8 cellular contexts compared by ENCODE assay signal in genomic region chrX:49040376-49040955, GRCh38. TPM values are rescaled to one million over a fixed set of nuclear protein-coding genes. Genes with fewer than 3 reads are reported as not detected.
A peak's percentile ranks its signal among the peaks of the same experiment; 100 is the strongest.
DNase-seq lines count a peak whose midpoint lies in the region; ATAC-seq and TF ChIP-seq lines count a peak whose summit lies in the region.

No MANE protein-coding gene starts in this region.

- H3K4me1 ChIP-seq in OCI-LY1 (ENCODE audit: insufficient read depth, low read length, severe bottlenecking) (peaks cover 34% of the 10 kb centered on the region), endodermal cell (ENCODE audit: control insufficient read depth, insufficient read depth, low read length) (peaks cover 3% of the 10 kb centered on the region), neural progenitor cell (peaks cover 3% of the 10 kb centered on the region)

- H3K27ac Mint-ChIP-seq in CD14-positive monocyte: peak overlapping the region; percentile 94 to 97 (median 96)
- H3K27ac Mint-ChIP-seq in endodermal cell: peak overlapping the region; percentile 96
- peak overlapping the region; percentile 42 for H3K27ac Mint-ChIP-seq in neural progenitor cell

- H3K4me1 Mint-ChIP-seq in CD14-positive monocyte: peaks cover 44% of the 10 kb centered on the region
- H3K4me1 Mint-ChIP-seq in endodermal cell: peaks cover 18% of the 10 kb centered on the region
- peaks cover 45% of the 10 kb centered on the region for H3K4me1 Mint-ChIP-seq in neural progenitor cell

- H3K4me3 Mint-ChIP-seq in CD14-positive monocyte (peak overlapping the region; percentile 61 to 95), endodermal cell (peak overlapping the region; percentile 83), neural progenitor cell (peak overlapping the region; percentile 94)

- H3K27me3 ChIP-seq in OCI-LY1 (ENCODE audit: insufficient read depth, low read length) (no peaks in the 10 kb centered on the region), endodermal cell (ENCODE audit: control insufficient read depth, insufficient read depth, low read length, poor library complexity, severe bottlenecking) (no peaks in the 10 kb centered on the region), neural progenitor cell (no peaks in the 10 kb centered on the region)

- 13 to 40% methylated on average over 1 to 5 of the region's 7 CpGs for WGBS in endodermal cell (ENCODE audit: insufficient coverage in 1 of 2, insufficient read length in 1 of 2), 2 experiments

- H3K27ac ChIP-seq in OCI-LY1 (ENCODE audit: low read depth, low read length, poor library complexity, severe bottlenecking): peak overlapping the region; percentile 32
- H3K27ac ChIP-seq in endodermal cell (ENCODE audit: low read depth, low read length): peak overlapping the region; percentile 68
- no peak overlapping the region for H3K27ac ChIP-seq in neural progenitor cell

- H3K9me2 ChIP-seq in OCI-LY1 (ENCODE audit: low read depth, low read length): no peaks in the 10 kb centered on the region

- H3K36me3 Mint-ChIP-seq in CD14-positive monocyte (peaks cover 26 to 38% of the 10 kb centered on the region in 2 donors), endodermal cell (ENCODE audit: low read depth) (peaks cover 22% of the 10 kb centered on the region), neural progenitor cell (peaks cover 9% of the 10 kb centered on the region)

- H3F3A ChIP-seq in OCI-LY1 (ENCODE audit: insufficient read depth, low read length) (no peaks in the 10 kb centered on the region), neural progenitor cell (ENCODE audit: low read depth) (peaks cover 18% of the 10 kb centered on the region)

- intact Hi-C loops in CD14-positive monocyte (cut with micrococcal nuclease): loop anchor here (5.0 to 10.0 kb wide), 4 partner anchors 38 to 146 kb away; partner anchors contain the start of genes GRIPAP1 (in 2 of the 2), OTUD5 (in 1 of the 2), PIM2 (in 1 of the 2) and PQBP1 (in 1 of the 2)

- no peak overlapping the region for H3K4me3 ChIP-seq in OCI-LY1 (ENCODE audit: low read depth, low read length, poor library complexity, severe bottlenecking)
- peak overlapping the region; percentile 88 for H3K4me3 ChIP-seq in endodermal cell (ENCODE audit: low read length)
- H3K4me3 ChIP-seq in neural progenitor cell: peak overlapping the region; percentile 78

- H4K20me1 ChIP-seq in OCI-LY1 (ENCODE audit: insufficient read depth, low read length) (no peaks in the 10 kb centered on the region), neural progenitor cell (ENCODE audit: low read depth) (peaks cover 5% of the 10 kb centered on the region)

- H3K9me3 ChIP-seq in OCI-LY1 (ENCODE audit: low read length): no peaks in the 10 kb centered on the region
- H3K9me3 ChIP-seq in endodermal cell (ENCODE audit: control insufficient read depth, low read length): no peaks in the 10 kb centered on the region
- no peaks in the 10 kb centered on the region for H3K9me3 ChIP-seq in neural progenitor cell (ENCODE audit: low read depth)

- H3K27me3 Mint-ChIP-seq in CD14-positive monocyte (ENCODE audit: low read depth in 3 of 3): peaks cover 0 to 6% (median 0%) of the 10 kb centered on the region in 3 donors
- H3K27me3 Mint-ChIP-seq in endodermal cell (ENCODE audit: insufficient read depth): no peaks in the 10 kb centered on the region
- peaks cover 9% of the 10 kb centered on the region for H3K27me3 Mint-ChIP-seq in neural progenitor cell (ENCODE audit: insufficient read depth, low read depth)

- H3K9ac ChIP-seq in OCI-LY1 (ENCODE audit: low read length): no peak overlapping the region
- H3K9ac ChIP-seq in endodermal cell (ENCODE audit: extremely low read depth, low read length, poor library complexity, severe bottlenecking): no peak overlapping the region
- H3K9ac ChIP-seq in neural progenitor cell: no peak overlapping the region

- DNase-seq in CD14-positive monocyte (ENCODE audit: low spot score): no peak
- DNase-seq in endodermal cell: no peak
- no peak for DNase-seq in neural progenitor cell (ENCODE audit: low spot score)
- DNase-seq in ureter (ENCODE audit: low spot score): no peak
- DNase-seq in DMS79 treated with DMSO at 0.1 percent for 48 hours (lab: John Stamatoyannopoulos, UW): no peak
- no peak for DNase-seq in NCI-H1417 treated with DMSO at 0.1 percent for 48 hours (lab: John Stamatoyannopoulos, UW)

- H2AFZ ChIP-seq in OCI-LY1 (ENCODE audit: low read length) (no peak overlapping the region), neural progenitor cell (replicated peaks) (no peak overlapping the region)

- H3K9me3 Mint-ChIP-seq in CD14-positive monocyte (peaks cover 0 to 19% (median 3%) of the 10 kb centered on the region in 7 donors), endodermal cell (peaks cover 65% of the 10 kb centered on the region), neural progenitor cell (peaks cover 26% of the 10 kb centered on the region)

- ATAC-seq in GM18870 (IDR thresholded peaks at IDR 0.05; ENCODE audit: unreplicated experiment): no peak

- H3K79me2 ChIP-seq in OCI-LY1 (ENCODE audit: insufficient read depth, low read length) (no peaks in the 10 kb centered on the region), neural progenitor cell (ENCODE audit: low read depth) (peaks cover 35% of the 10 kb centered on the region)

- H3K4me2 ChIP-seq in OCI-LY1 (ENCODE audit: low read length) (peak overlapping the region; percentile 36; the same call in 1 of the 2 replicates), neural progenitor cell (peak overlapping the region; percentile 77)

- peaks cover 25% of the 10 kb centered on the region for H3K36me3 ChIP-seq in OCI-LY1 (ENCODE audit: insufficient read depth, low read length)
- H3K36me3 ChIP-seq in endodermal cell (ENCODE audit: control insufficient read depth, insufficient read depth, low read length): peaks cover 25% of the 10 kb centered on the region
- no peaks in the 10 kb centered on the region for H3K36me3 ChIP-seq in neural progenitor cell

- no peak for TF ChIP-seq CTCF in CD14-positive monocyte (IDR thresholded peaks at IDR 0.05)
- TF ChIP-seq CTCF in OCI-LY1 (IDR thresholded peaks at IDR 0.05; ENCODE audit: low read length): no peak
- no peak for TF ChIP-seq CTCF in endodermal cell (conservative IDR thresholded peaks at IDR 0.05)
- no peak for TF ChIP-seq CTCF in neural progenitor cell (IDR thresholded peaks at IDR 0.05)

RNA-seq across cellular contexts. Expression of gene TFE3, which starts 2.7 kb away (rescaled TPM):
- 10 to 100 TPM; 12.8 to 22.0 TPM for polyA plus RNA-seq in CD14-positive monocyte
- total RNA-seq in endodermal cell (10 to 100 TPM; 33.2 to 34.4 TPM), neural progenitor cell (ENCODE audit: low replicate concordance) (7.9 and 25.6 TPM in 2 replicates), ureter (45.2 TPM)
- 19.6 TPM for polyA plus RNA-seq in endodermal cell (2013, experiment 1 of 2)
- 19.1 TPM for polyA plus RNA-seq in endodermal cell (2013, experiment 2 of 2)

RNA-seq across cellular contexts. Expression of gene CCDC120, which starts 18.3 kb away (rescaled TPM):
- under 1 TPM in 1 of 2 donors, not detected in 1; 0.11 TPM for polyA plus RNA-seq in CD14-positive monocyte
- total RNA-seq in endodermal cell (10 to 100 TPM; 13.4 to 13.5 TPM), neural progenitor cell (ENCODE audit: low replicate concordance) (1.1 and 3.1 TPM in 2 replicates), ureter (16.9 TPM)
- polyA plus RNA-seq in endodermal cell (2013, experiment 1 of 2): 9.6 TPM
- polyA plus RNA-seq in endodermal cell (2013, experiment 2 of 2): 7.7 TPM

RNA-seq across cellular contexts. Expression of gene PRAF2, which starts 33.3 kb away (rescaled TPM):
- 1 to 10 TPM; 4.1 to 5.5 TPM for polyA plus RNA-seq in CD14-positive monocyte
- total RNA-seq in endodermal cell: 10 to 100 TPM in 1 of 2 donors, 1 to 10 TPM in 1; 8.2 to 15.7 TPM
- 35.7 TPM for polyA plus RNA-seq in endodermal cell (2013, experiment 1 of 2)
- polyA plus RNA-seq in endodermal cell (2013, experiment 2 of 2): 34.4 TPM
- total RNA-seq in neural progenitor cell (ENCODE audit: low replicate concordance): 0.30 and 11.0 TPM in 2 replicates
- total RNA-seq in ureter: 20.9 TPM

RNA-seq across cellular contexts. Expression of gene GRIPAP1, which starts 38.4 kb away (rescaled TPM):
- polyA plus RNA-seq in CD14-positive monocyte: 10 to 100 TPM in 1 of 2 donors, 1 to 10 TPM in 1; 3.8 to 10.7 TPM
- total RNA-seq in endodermal cell (10 to 100 TPM; 55.9 to 63.1 TPM), neural progenitor cell (ENCODE audit: low replicate concordance) (30.1 and 38.9 TPM in 2 replicates), ureter (56.8 TPM)
- 45.8 TPM for polyA plus RNA-seq in endodermal cell (2013, experiment 1 of 2)
- polyA plus RNA-seq in endodermal cell (2013, experiment 2 of 2): 44.2 TPM

RNA-seq across cellular contexts. Expression of gene WDR45, which starts 39.2 kb away (rescaled TPM):
- 10 to 100 TPM; 83.1 to 83.8 TPM for polyA plus RNA-seq in CD14-positive monocyte
- total RNA-seq in endodermal cell: 10 to 100 TPM; 29.8 to 42.5 TPM
- 32.4 TPM for polyA plus RNA-seq in endodermal cell (2013, experiment 1 of 2)
- 28.0 TPM for polyA plus RNA-seq in endodermal cell (2013, experiment 2 of 2)
- total RNA-seq in neural progenitor cell (ENCODE audit: low replicate concordance): 19.7 and 22.2 TPM in 2 replicates
- total RNA-seq in ureter: 60.8 TPM

Comparison
In these comparisons a context has a peak if more than half of its experiments do, and no peak if none do; other contexts are left out.
1. H3K27ac Mint-ChIP-seq: peak in every context shown above with its lines; median percentile 96 in CD14-positive monocyte; 96 in endodermal cell; 42 in neural progenitor cell.